17 cellular contexts compared by ENCODE assay signal in the genomic region with DNA sequence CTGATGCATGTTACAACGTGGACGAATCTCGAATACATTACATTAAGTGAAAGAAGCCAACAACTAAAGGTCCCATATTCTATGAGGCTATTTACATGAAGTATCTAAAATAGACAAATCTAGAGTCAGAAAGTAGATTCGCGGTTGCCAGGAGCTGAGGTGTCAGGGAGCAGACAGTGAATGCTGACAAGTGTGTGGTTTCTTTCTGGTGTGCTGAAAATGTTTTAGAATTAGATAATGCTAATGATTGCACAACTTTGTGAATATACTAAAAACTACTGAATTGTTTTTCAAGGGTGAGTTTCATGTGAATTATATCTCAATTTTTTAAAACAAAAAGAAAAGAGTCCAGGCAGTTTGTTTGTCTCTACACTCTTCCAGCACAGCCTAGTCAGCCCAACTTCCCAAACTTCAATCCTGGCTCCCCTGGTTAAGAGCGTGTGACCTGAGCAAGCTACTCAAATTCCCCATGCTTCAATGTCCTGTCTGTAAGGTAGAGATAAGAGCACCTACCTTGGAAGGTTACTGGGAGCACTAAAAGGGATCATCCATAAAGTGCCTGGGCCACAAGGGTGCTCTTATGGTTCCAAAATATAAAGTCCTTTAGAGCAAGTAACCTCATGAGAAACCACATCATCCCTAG.
DNase-seq lines count a peak whose midpoint lies in the region; ATAC-seq and TF ChIP-seq lines count a peak whose summit lies in the region.
"Had no signal": no experiment of that assay in that cellular context is flagged by ENCODE, and none has a peak within 500 bp of the region (broad histone marks: within the 10 kb centered on the region; RNA-seq: fewer than 3 reads in every experiment).

No MANE protein-coding gene starts in this region.

- H3K79me2 ChIP-seq in MM.1S (ENCODE audit: low read length): no peaks in the 10 kb centered on the region

- no peaks in the 10 kb centered on the region for H4K20me1 ChIP-seq in MM.1S (ENCODE audit: insufficient read depth, low read length)

- H3K4me3 ChIP-seq in MM.1S (ENCODE audit: low read length) (no peak overlapping the region), cardiac fibroblast (replicated peaks in 1 of 2; ENCODE audit: low read depth in 2 of 2, low read length in 2 of 2) (no peak overlapping the region)
- H3K4me3 ChIP-seq: SJSA1 had no signal

- ATAC-seq in HG03565 (IDR thresholded peaks at IDR 0.05; ENCODE audit: unreplicated experiment): no peak
- ATAC-seq in activated CD4-positive, CD25-positive, alpha-beta regulatory T cell treated with anti-CD3 and anti-CD28 coated beads, Interleukin-2, amount 50 U/mL, for 24 hours: no peak
- ATAC-seq: PC-3 had no signal

- peaks cover 8% of the 10 kb centered on the region; the same call in 1 of the 2 replicates for H3F3A ChIP-seq in MM.1S (ENCODE audit: insufficient read depth, low read length)

- no peaks in the 10 kb centered on the region for H3K36me3 ChIP-seq in MM.1S (replicated peaks; ENCODE audit: insufficient read depth, low read length)

- H2AFZ ChIP-seq in MM.1S (ENCODE audit: low read length): no peak overlapping the region

- H3K27ac ChIP-seq in MM.1S (ENCODE audit: low read length): peak overlapping the region; percentile 15; the same call in 1 of the 2 replicates
- H3K27ac ChIP-seq: RWPE1, SJSA1 had no signal

- no peaks in the 10 kb centered on the region for H3K9me3 ChIP-seq in MM.1S (replicated peaks; ENCODE audit: insufficient read depth, low read length)
- H3K9me3 ChIP-seq: SJSA1 had no signal

- H3K4me2 ChIP-seq in MM.1S (ENCODE audit: low read depth, low read length): peak overlapping the region; percentile 35

- DNase-seq in GM03348 (ENCODE audit: low spot score): peak; percentile 21
- DNase-seq in MM.1S: peak; percentile 83
- DNase-seq in cardiac fibroblast (ENCODE audit: low read depth in 2 of 2): peak; percentile 31 to 56
- DNase-seq in iris pigment epithelial cell (ENCODE audit: low read depth): peak; percentile 77
- no peak for DNase-seq in UCSD-AML1 (lab: John Stamatoyannopoulos, UW; ENCODE audit: unreplicated experiment)
- DNase-seq in Ammon's horn (ENCODE audit: low spot score): no peak
- DNase-seq: Calu3; CD4-positive, CD25-positive, alpha-beta regulatory T cell; GOT3; NCI-H1417; NCI-H1930; NCI-H446 treated with DMSO at 0.1 percent for 48 hours; PC-3 had no signal

- no peaks in the 10 kb centered on the region for H3K27me3 ChIP-seq in MM.1S (replicated peaks; ENCODE audit: insufficient read depth, low read length)
- H3K27me3 ChIP-seq: SJSA1 had no signal

- peaks cover 5% of the 10 kb centered on the region for H3K4me1 ChIP-seq in MM.1S (ENCODE audit: low read length)
- H3K4me1 ChIP-seq: SJSA1 had no signal

- no peak overlapping the region for H3K9ac ChIP-seq in MM.1S (ENCODE audit: low read length)

- TF ChIP-seq CTCF in MM.1S (IDR thresholded peaks at IDR 0.05; ENCODE audit: low read length): no peak
- no peak for TF ChIP-seq CTCF in cardiac fibroblast (IDR thresholded peaks at IDR 0.05; ENCODE audit: low read depth, low read length)

- no peaks in the 10 kb centered on the region for H3K9me2 ChIP-seq in MM.1S (replicated peaks; ENCODE audit: insufficient read depth, low read length)

Comparison
In these comparisons a context has a peak if more than half of its experiments do, and no peak if none do; other contexts are left out.
1. DNase-seq: peak in GM03348 (single experiment), MM.1S (single experiment), cardiac fibroblast (2 of 2) and iris pigment epithelial cell (single experiment); none in UCSD-AML1 (single experiment) and Ammon's horn (single experiment).